Comparison of ENCODE assay signal across 11 cellular contexts in genomic region chrX:10011261-10011931, GRCh38. TPM values are rescaled to one million over a fixed set of nuclear protein-coding genes. Genes with fewer than 3 reads are reported as not detected.
A peak's percentile ranks its signal among the peaks of the same experiment; 100 is the strongest.
DNase-seq lines count a peak whose midpoint lies in the region; ATAC-seq, FAIRE-seq and TF ChIP-seq lines count a peak whose summit lies in the region.
"Had no signal": no experiment of that assay in that cellular context is flagged by ENCODE, and none has a peak within 500 bp of the region (broad histone marks: within the 10 kb centered on the region; RNA-seq: fewer than 3 reads in every experiment).

No MANE protein-coding gene starts in this region.

- peaks cover 32% of the 10 kb centered on the region for H3K4me1 Mint-ChIP-seq in activated CD8-positive, alpha-beta T cell treated with anti-CD3 and anti-CD28 coated beads for 36 hours (ENCODE audit: low read depth)
- peaks cover 25% of the 10 kb centered on the region for H3K4me1 Mint-ChIP-seq in glutamatergic neuron (ENCODE audit: low read depth, unreplicated experiment)
- H3K4me1 Mint-ChIP-seq in immature natural killer cell: peaks cover 14 to 25% of the 10 kb centered on the region in 2 donors

- TF ChIP-seq POLR2A in A549 (IDR thresholded peaks at IDR 0.05; ENCODE audit: low read length): no peak

- ATAC-seq in A549: no peak
- ATAC-seq in activated CD8-positive, alpha-beta T cell treated with anti-CD3 and anti-CD28 coated beads for 36 hours: peak; percentile 17

- no peaks in the 10 kb centered on the region for H3K9me3 Mint-ChIP-seq in activated CD8-positive, alpha-beta T cell treated with anti-CD3 and anti-CD28 coated beads for 36 hours
- peaks cover 7% of the 10 kb centered on the region for H3K9me3 Mint-ChIP-seq in glutamatergic neuron (ENCODE audit: unreplicated experiment)
- H3K9me3 Mint-ChIP-seq in immature natural killer cell: no peaks in the 10 kb centered on the region

- WGBS in A549 (ENCODE audit: missing lambda C conversion rate): 59% methylated on average over 10 of the region's 10 CpGs

- FAIRE-seq in A549 (lab: Jason Lieb, UNC) (peak; percentile 87), GM18507 (lab: Jason Lieb, UNC) (peak; percentile 73)

- peak overlapping the region; percentile 73 to 84 for H3K27ac ChIP-seq in A549
- H3K27ac ChIP-seq: HL-60 had no signal

- CTCF ChIA-PET in A549 (lab: Yijun Ruan, JAX): interaction anchor here (0.8 to 2.6 kb wide), 2 partner anchors 16 to 108 kb away, joined by 3 to 20 read pairs; no protein-coding TSS in a partner anchor
- CTCF ChIA-PET in activated CD8-positive, alpha-beta T cell treated with anti-CD3 and anti-CD28 coated beads for 36 hours (lab: Charles Lee): interaction anchor here (0.8 to 2.7 kb wide), 7 partner anchors 9 to 108 kb away, joined by 3 to 17 read pairs (median 4); no protein-coding TSS in a partner anchor

- peaks cover 48% of the 10 kb centered on the region for H3K4me1 ChIP-seq in A549

- H3K4me3 ChIP-seq in A549: no peak overlapping the region

- intact Hi-C loops in activated CD8-positive, alpha-beta T cell treated with anti-CD3 and anti-CD28 coated beads for 36 hours (cut with micrococcal nuclease): loop anchor here (5.0 kb wide), 1 partner anchor 106 kb away; no protein-coding TSS in a partner anchor

- DNase-seq in A549 (ENCODE audit: low read depth in 1 of 2, low spot score in 1 of 2) (no peak), GM18507 (ENCODE audit: extremely low spot score, insufficient read length, low read depth) (no peak), glutamatergic neuron (peak; percentile 67), amygdala (lab: John Stamatoyannopoulos, UW) (no peak), immature natural killer cell (no peak), NCI-H1417 treated with DMSO at 0.1 percent for 48 hours (lab: John Stamatoyannopoulos, UW) (no peak)
- peak; percentile 28 for DNase-seq in activated CD8-positive, alpha-beta T cell treated with anti-CD3 and anti-CD28 coated beads for 36 hours
- no peak for DNase-seq in activated CD4-positive, CD25-positive, alpha-beta regulatory T cell (lab: John Stamatoyannopoulos, UW)
- DNase-seq: DND-41, NCI-H226 had no signal

- TF ChIP-seq RAD21 in A549 (conservative IDR thresholded peaks at IDR 0.05 in 1 of 2, IDR thresholded peaks at IDR 0.05 in 1 of 2): no peak

- H3K27me3 Mint-ChIP-seq in activated CD8-positive, alpha-beta T cell treated with anti-CD3 and anti-CD28 coated beads for 36 hours: peaks cover 4% of the 10 kb centered on the region
- peaks cover 8% of the 10 kb centered on the region for H3K27me3 Mint-ChIP-seq in glutamatergic neuron (ENCODE audit: unreplicated experiment)
- H3K27me3 Mint-ChIP-seq in immature natural killer cell (ENCODE audit: low read depth in 3 of 3): peaks cover 5 to 8% (median 8%) of the 10 kb centered on the region in 3 donors

- POLR2A ChIA-PET in A549 (lab: Yijun Ruan, JAX): interaction anchor here (1.4 to 1.6 kb wide), 2 partner anchors 8 kb away, joined by 3 to 7 read pairs; no protein-coding TSS in a partner anchor
- POLR2A ChIA-PET in activated CD8-positive, alpha-beta T cell treated with anti-CD3 and anti-CD28 coated beads for 36 hours (lab: Charles Lee): interaction anchor here (0.8 to 1.9 kb wide), 5 partner anchors 8 to 107 kb away, joined by 3 to 9 read pairs (median 5); no protein-coding TSS in a partner anchor

- H3K4me3 Mint-ChIP-seq in activated CD8-positive, alpha-beta T cell treated with anti-CD3 and anti-CD28 coated beads for 36 hours: peak overlapping the region; percentile 43
- H3K4me3 Mint-ChIP-seq in glutamatergic neuron (ENCODE audit: unreplicated experiment) (peak overlapping the region; percentile 78), immature natural killer cell (peak overlapping the region in 2 of 5 donors; percentile 12 to 31)

- peak overlapping the region; percentile 72 for H3K4me2 ChIP-seq in A549

- H3K36me3 Mint-ChIP-seq in activated CD8-positive, alpha-beta T cell treated with anti-CD3 and anti-CD28 coated beads for 36 hours (ENCODE audit: low read depth): no peaks in the 10 kb centered on the region
- no peaks in the 10 kb centered on the region for H3K36me3 Mint-ChIP-seq in glutamatergic neuron (ENCODE audit: unreplicated experiment)
- no peaks in the 10 kb centered on the region for H3K36me3 Mint-ChIP-seq in immature natural killer cell

- TF ChIP-seq EP300 in A549 (IDR thresholded peaks at IDR 0.05): no peak

- TF ChIP-seq CTCF in A549 (IDR thresholded peaks at IDR 0.05) (no peak), glutamatergic neuron (IDR thresholded peaks at IDR 0.05; ENCODE audit: partially characterized antibody, unreplicated experiment) (no peak)
- no peak for TF ChIP-seq CTCF in activated CD8-positive, alpha-beta T cell treated with anti-CD3 and anti-CD28 coated beads for 36 hours (IDR thresholded peaks at IDR 0.05)

- H3K9me3 ChIP-seq in A549: 0 out of 3 replicates have a peak, but pooled peaks cover 3% of the 10 kb centered on the region

- H3K27ac Mint-ChIP-seq in activated CD8-positive, alpha-beta T cell treated with anti-CD3 and anti-CD28 coated beads for 36 hours: peak overlapping the region; percentile 87
- H3K27ac Mint-ChIP-seq in glutamatergic neuron (ENCODE audit: unreplicated experiment) (peak overlapping the region; percentile 96), immature natural killer cell (peak overlapping the region in 3 of 6 donors; percentile 19 to 65 (median 57))

TF ChIP-seq in A549, 52 proteins besides CTCF, POLR2A, EP300 and RAD21:
- TF ChIP-seq ZNF302 (CRISPR knock-in tag; IDR thresholded peaks at IDR 0.05) (no peak), CBX2 (IDR thresholded peaks at IDR 0.05; ENCODE audit: borderline replicate concordance, low read depth) (no peak), KDM1A (IDR thresholded peaks at IDR 0.05; ENCODE audit: low read depth) (no peak), MYC (IDR thresholded peaks at IDR 0.05; ENCODE audit: borderline replicate concordance, low read length) (no peak), CHD4 (IDR thresholded peaks at IDR 0.05; ENCODE audit: borderline replicate concordance) (no peak), HDAC2 (IDR thresholded peaks at IDR 0.05) (no peak), ELK1 (IDR thresholded peaks at IDR 0.05; ENCODE audit: low read depth, low read length) (no peak), MAZ (IDR thresholded peaks at IDR 0.05; ENCODE audit: borderline replicate concordance, low read depth, low read length) (no peak), HOXA7 (CRISPR knock-in tag; IDR thresholded peaks at IDR 0.05) (no peak), HEYL (CRISPR knock-in tag; IDR thresholded peaks at IDR 0.05) (no peak), MAFK (IDR thresholded peaks at IDR 0.05; ENCODE audit: partially characterized antibody) (no peak), SMC3 (IDR thresholded peaks at IDR 0.05) (no peak), TP53 (CRISPR knock-in tag; IDR thresholded peaks at IDR 0.05) (no peak), HES2 (IDR thresholded peaks at IDR 0.05) (no peak), NR3C1 (IDR thresholded peaks at IDR 0.05) (no peak), HOXB13 (CRISPR knock-in tag; IDR thresholded peaks at IDR 0.05; ENCODE audit: low read depth) (no peak), FOXS1 (CRISPR knock-in tag; IDR thresholded peaks at IDR 0.05) (no peak)
- TF ChIP-seq, protein P1, sequence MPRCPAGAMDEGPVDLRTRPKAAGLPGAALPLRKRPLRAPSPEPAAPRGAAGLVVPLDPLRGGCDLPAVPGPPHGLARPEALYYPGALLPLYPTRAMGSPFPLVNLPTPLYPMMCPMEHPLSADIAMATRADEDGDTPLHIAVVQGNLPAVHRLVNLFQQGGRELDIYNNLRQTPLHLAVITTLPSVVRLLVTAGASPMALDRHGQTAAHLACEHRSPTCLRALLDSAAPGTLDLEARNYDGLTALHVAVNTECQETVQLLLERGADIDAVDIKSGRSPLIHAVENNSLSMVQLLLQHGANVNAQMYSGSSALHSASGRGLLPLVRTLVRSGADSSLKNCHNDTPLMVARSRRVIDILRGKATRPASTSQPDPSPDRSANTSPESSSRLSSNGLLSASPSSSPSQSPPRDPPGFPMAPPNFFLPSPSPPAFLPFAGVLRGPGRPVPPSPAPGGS (IDR thresholded peaks at IDR 0.05): no peak

RNA-seq across cellular contexts. Expression of gene CLDN34, which starts 44.2 kb away (rescaled TPM):
- polyA plus RNA-seq in A549 (2011; rRNA removed) (not detected in 2 replicates), A549 (2017; fragmentation: RNase III; extraction: RNeasy Plus Mini Kit Qiagen cat#74134 plus additional on column Dnase treatment) (not detected in 3 replicates), immature natural killer cell (not detected)
- polyA plus RNA-seq in A549 (2012; cell fraction: cytosol; rRNA removed): not detected in 2 replicates
- polyA plus RNA-seq in A549 (2012; cell fraction: nucleus; rRNA removed): not detected in 2 replicates
- polyA minus RNA-seq in A549 (2011; rRNA and poly(A)+ RNA removed): not detected in 2 replicates
- total RNA-seq in activated CD8-positive, alpha-beta T cell treated with anti-CD3 and anti-CD28 coated beads for 36 hours: not detected
- total RNA-seq in glutamatergic neuron (ENCODE audit: unreplicated experiment): not detected

Comparison
In these comparisons a context has a peak if more than half of its experiments do, and no peak if none do; other contexts are left out.
1. DNase-seq: peak in activated CD8-positive, alpha-beta T cell treated with anti-CD3 and anti-CD28 coated beads for 36 hours (single experiment) and glutamatergic neuron (single experiment); none in A549 (0 of 2), GM18507 (single experiment), amygdala (0 of 56), immature natural killer cell (0 of 3), activated CD4-positive, CD25-positive, alpha-beta regulatory T cell (0 of 4) and NCI-H1417 treated with DMSO at 0.1 percent for 48 hours (single experiment).